Comparison of ENCODE assay signal across 22 cellular contexts in genomic region chr1:203742446-203742845, GRCh38. TPM values are rescaled to one million over a fixed set of nuclear protein-coding genes. Genes with fewer than 3 reads are reported as not detected.
DNase-seq lines count a peak whose midpoint lies in the region; ATAC-seq and TF ChIP-seq lines count a peak whose summit lies in the region.
"Had no signal": no experiment of that assay in that cellular context is flagged by ENCODE, and none has a peak within 500 bp of the region (broad histone marks: within the 10 kb centered on the region; RNA-seq: fewer than 3 reads in every experiment).

No MANE protein-coding gene starts in this region.

- peaks cover 35 to 40% (median 36%) of the 10 kb centered on the region in 3 donors for H3K36me3 Mint-ChIP-seq in immature natural killer cell

- H3K4me1 Mint-ChIP-seq in immature natural killer cell: peaks cover 23 to 26% of the 10 kb centered on the region in 2 donors

- H3K4me3 Mint-ChIP-seq in immature natural killer cell: no peak overlapping the region
- H3K4me3 Mint-ChIP-seq: activated CD4-positive, alpha-beta T cell treated with anti-CD3 and anti-CD28 coated beads, Interleukin-2, amount 10 ng/mL, durations not matched to agents 7 days and 5 days had no signal

- peak overlapping the region in 2 of 11 experiments; percentile 2 to 14; a peak in 3 of 22 replicates for H3K27ac ChIP-seq in BLaER1 treated with 17β-estradiol and CSF1 and Interleukin-3, amounts not matched to agents 10 nM and 100 nM
- no peak overlapping the region for H3K27ac ChIP-seq in WERI-Rb-1
- H3K27ac ChIP-seq: adrenal gland, cardiac muscle cell, thyroid gland had no signal

- H3K9me3 ChIP-seq in BLaER1 treated with 17β-estradiol and CSF1 and Interleukin-3, amounts not matched to agents 10 nM and 100 nM (replicated peaks in 1 of 11): peaks cover 0 to 15% (median 0%) of the 10 kb centered on the region in 11 experiments; a peak in 3 of 22 replicates
- peaks cover 2% of the 10 kb centered on the region for H3K9me3 ChIP-seq in WERI-Rb-1 (ENCODE audit: severe bottlenecking)
- H3K9me3 ChIP-seq: adrenal gland, esophagus muscularis mucosa, thyroid gland had no signal

- no peak overlapping the region for H3K9ac ChIP-seq in BLaER1 treated with 17β-estradiol and CSF1 and Interleukin-3, amounts not matched to agents 10 nM and 100 nM

- TF ChIP-seq CTCF in WERI-Rb-1 (IDR thresholded peaks at IDR 0.05; ENCODE audit: low read depth, low read length): no peak

- H3K4me1 ChIP-seq in BLaER1 treated with 17β-estradiol and CSF1 and Interleukin-3, amounts not matched to agents 10 nM and 100 nM: peaks cover 26 to 38% (median 31%) of the 10 kb centered on the region in 10 experiments

- peaks cover 0 to 17% (median 8%) of the 10 kb centered on the region in 3 donors for H3K27me3 Mint-ChIP-seq in immature natural killer cell (ENCODE audit: low read depth in 3 of 3)
- H3K27me3 Mint-ChIP-seq: activated CD4-positive, alpha-beta T cell treated with anti-CD3 and anti-CD28 coated beads, Interleukin-2, amount 10 ng/mL, durations not matched to agents 7 days and 5 days had no signal

- DNase-seq in ELR (ENCODE audit: low read depth) (peak; percentile 10), WERI-Rb-1 (peak; percentile 66), immature natural killer cell (no peak), NCI-H1694 treated with DMSO at 0.1 percent for 48 hours (lab: John Stamatoyannopoulos, UW) (no peak), NAMALWA (ENCODE audit: low spot score) (no peak)
- DNase-seq: activated CD4-positive, alpha-beta T cell treated with anti-CD3 and anti-CD28 coated beads, Interleukin-2, amount 10 ng/mL, durations not matched to agents 7 days and 5 days; adrenal gland; DMS79 treated with DMSO at 0.1 percent for 48 hours; NCI-H1417 treated with DMSO at 0.1 percent for 48 hours; NCI-H2171 treated with DMSO at 0.1 percent for 48 hours; NCI-H526 treated with DMSO at 0.1 percent for 48 hours; SHP77 treated with DMSO at 0.1 percent for 48 hours; stimulated activated CD4-positive, alpha-beta T cell treated with anti-CD3 and anti-CD28 coated beads, Interleukin-2, amount 100 ng/mL, for 24 hours; stimulated activated naive CD4-positive, alpha-beta T cell; T-helper 1 cell; thyroid gland had no signal

- peak overlapping the region; percentile 16 to 81 (median 58); a peak in 21 of 22 replicates for H3K4me2 ChIP-seq in BLaER1 treated with 17β-estradiol and CSF1 and Interleukin-3, amounts not matched to agents 10 nM and 100 nM

- no peaks in the 10 kb centered on the region for H3K9me3 Mint-ChIP-seq in immature natural killer cell
- H3K9me3 Mint-ChIP-seq: activated CD4-positive, alpha-beta T cell treated with anti-CD3 and anti-CD28 coated beads, Interleukin-2, amount 10 ng/mL, durations not matched to agents 7 days and 5 days had no signal

- ATAC-seq in GM18870 (IDR thresholded peaks at IDR 0.05; ENCODE audit: unreplicated experiment): no peak
- ATAC-seq: HCT116 had no signal

- H3K36me3 ChIP-seq in BLaER1 treated with 17β-estradiol and CSF1 and Interleukin-3, amounts not matched to agents 10 nM and 100 nM: peaks cover 31 to 49% (median 38%) of the 10 kb centered on the region in 11 experiments
- H3K36me3 ChIP-seq in WERI-Rb-1: 0 out of 2 replicates have a peak, but pooled peaks cover 6% of the 10 kb centered on the region
- H3K36me3 ChIP-seq: cardiac muscle cell had no signal

- H3K27me3 ChIP-seq in BLaER1 treated with 17β-estradiol and CSF1 and Interleukin-3, amounts not matched to agents 10 nM and 100 nM: no peaks in the 10 kb centered on the region
- H3K27me3 ChIP-seq in WERI-Rb-1 (ENCODE audit: insufficient read depth, low read depth, severe bottlenecking): no peaks in the 10 kb centered on the region
- H3K27me3 ChIP-seq: adrenal gland, cardiac muscle cell, esophagus muscularis mucosa, thyroid gland had no signal

- no peak overlapping the region for H3K4me3 ChIP-seq in BLaER1 treated with 17β-estradiol and CSF1 and Interleukin-3, amounts not matched to agents 10 nM and 100 nM
- no peak overlapping the region for H3K4me3 ChIP-seq in WERI-Rb-1 (ENCODE audit: low read depth, low read length)
- H3K4me3 ChIP-seq: adrenal gland, cardiac muscle cell, esophagus muscularis mucosa, thyroid gland had no signal

- peak overlapping the region; percentile 18 to 88 (median 55) for H3K27ac Mint-ChIP-seq in immature natural killer cell
- H3K27ac Mint-ChIP-seq: activated CD4-positive, alpha-beta T cell treated with anti-CD3 and anti-CD28 coated beads, Interleukin-2, amount 10 ng/mL, durations not matched to agents 7 days and 5 days had no signal

- no peaks in the 10 kb centered on the region for H4K20me1 ChIP-seq in BLaER1 treated with 17β-estradiol and CSF1 and Interleukin-3, amounts not matched to agents 10 nM and 100 nM

RNA-seq across cellular contexts. Expression of gene LAX1, which starts 22.5 kb away (rescaled TPM):
- polyA plus RNA-seq in immature natural killer cell: 10 to 100 TPM; 13.0 to 49.0 (median 14.0) TPM
- polyA plus RNA-seq: neural cell had no signal

RNA-seq across cellular contexts. Expression of gene ZBED6, which starts 53.0 kb away (rescaled TPM):
- 1 to 10 TPM in 1 of 3 donors, under 1 TPM in 2; 0.19 to 1.4 (median 0.43) TPM for polyA plus RNA-seq in immature natural killer cell

RNA-seq across cellular contexts. Expression of gene ZC3H11A, which starts 53.0 kb away (rescaled TPM):
- polyA plus RNA-seq in immature natural killer cell: 10 to 100 TPM; 23.2 to 50.4 (median 34.4) TPM

Comparison
In these comparisons a context has a peak if more than half of its experiments do, and no peak if none do; other contexts are left out.
1. DNase-seq: peak in ELR (single experiment) and WERI-Rb-1 (single experiment); none in immature natural killer cell (0 of 3), NCI-H1694 treated with DMSO at 0.1 percent for 48 hours (single experiment) and NAMALWA (single experiment).